Comparison of ENCODE assay signal across 25 cellular contexts in the genomic region with DNA sequence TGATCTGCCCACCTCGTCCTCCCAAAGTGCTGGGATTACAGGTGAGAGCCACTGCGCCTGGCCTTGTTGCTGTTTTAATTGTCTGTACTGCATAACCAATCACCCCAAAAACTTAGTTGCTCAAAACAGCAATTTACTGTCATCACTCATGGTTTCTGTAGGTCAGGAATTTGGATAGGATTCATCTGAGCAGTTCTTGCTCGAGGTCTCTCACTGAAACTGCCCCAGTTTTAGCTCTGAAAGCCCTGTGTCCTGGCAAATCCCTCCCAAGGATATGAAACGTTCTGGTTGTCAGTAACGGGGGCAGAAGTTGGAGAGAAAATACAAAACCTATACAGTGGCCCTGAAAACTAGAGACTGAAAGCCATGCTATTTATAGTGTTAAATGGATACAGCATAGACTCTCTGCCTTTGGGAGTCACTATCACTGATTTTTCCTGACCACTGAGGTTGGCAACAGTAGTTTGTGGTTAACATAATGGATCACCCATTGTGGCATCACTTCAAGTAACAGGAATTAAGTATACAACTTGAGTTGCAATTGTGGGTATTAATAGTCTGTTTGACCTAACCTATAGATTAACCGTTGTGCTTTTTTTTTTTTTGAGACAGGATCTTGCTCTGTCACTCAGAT. TPM values are rescaled to one million over a fixed set of nuclear protein-coding genes. Genes with fewer than 3 reads are reported as not detected.
A peak's percentile ranks its signal among the peaks of the same experiment; 100 is the strongest.
DNase-seq lines count a peak whose midpoint lies in the region; ATAC-seq, FAIRE-seq and TF ChIP-seq lines count a peak whose summit lies in the region.
"Had no signal": no experiment of that assay in that cellular context is flagged by ENCODE, and none has a peak within 500 bp of the region (broad histone marks: within the 10 kb centered on the region; RNA-seq: fewer than 3 reads in every experiment).

No MANE protein-coding gene starts in this region.

- H3K36me3 ChIP-seq in esophagus muscularis mucosa, result no peaks in the 10 kb centered on the region
- H3K36me3 ChIP-seq in upper lobe of right lung, result no peaks in the 10 kb centered on the region
- H3K36me3 ChIP-seq: BLaER1, Peyer's patch had no signal

- H3K9me3 ChIP-seq in esophagus muscularis mucosa (peaks cover 0 to under 1% (median 0%) of the 10 kb centered on the region in 4 donors), upper lobe of right lung (no peaks in the 10 kb centered on the region)
- H3K9me3 ChIP-seq: A549, BLaER1, Peyer's patch had no signal

- H3K27ac ChIP-seq in esophagus muscularis mucosa (replicated peaks in 1 of 4) (no peak overlapping the region), upper lobe of right lung (no peak overlapping the region)
- H3K27ac ChIP-seq: A549, BLaER1, Peyer's patch had no signal

- WGBS in esophagus muscularis mucosa, result 73% methylated on average over 6 of the region's 6 CpGs

- no peak for TF ChIP-seq EP300 in esophagus muscularis mucosa (IDR thresholded peaks at IDR 0.05)

- TF ChIP-seq CTCF in esophagus muscularis mucosa (IDR thresholded peaks at IDR 0.05), result no peak
- no peak for TF ChIP-seq CTCF in upper lobe of right lung (IDR thresholded peaks at IDR 0.05)

- ATAC-seq in upper lobe of right lung (no peak), HG03520 (IDR thresholded peaks at IDR 0.05; ENCODE audit: unreplicated experiment) (no peak)
- ATAC-seq: A549 had no signal

- H3K27me3 ChIP-seq in esophagus muscularis mucosa (peaks cover 0 to 28% (median 0%) of the 10 kb centered on the region in 4 donors), upper lobe of right lung (no peaks in the 10 kb centered on the region)
- H3K27me3 ChIP-seq: BLaER1, Peyer's patch had no signal

- FAIRE-seq in RCC 7860 (lab: Jason Lieb, UNC), result peak; percentile 92
- FAIRE-seq: A549, HTR-8/SVneo had no signal

- peak; percentile 71 for DNase-seq in RCC 7860 (ENCODE audit: low spot score)
- peak; percentile 60 for DNase-seq in esophagus muscularis mucosa (ENCODE audit: extremely low spot score)
- DNase-seq in kidney tubule cell (ENCODE audit: low spot score), result peak; percentile 68
- DNase-seq in upper lobe of right lung, result no peak
- DNase-seq in hypothalamus (lab: John Stamatoyannopoulos, UW), result no peak
- no peak for DNase-seq in cortex of kidney (lab: John Stamatoyannopoulos, UW)
- DNase-seq: Calu3; CD4-positive, alpha-beta memory T cell; GF-D8; HCEC 1CT; IMR-90; Karpas-422; MM.1S; NCI-H1092 treated with DMSO at 0.1 percent for 48 hours; NCI-H146; NCI-H2029 treated with DMSO at 0.1 percent for 48 hours; NK-92 treated with Interleukin-12 subunit alpha and Interleukin-12 subunit beta, amount 100 ng/mL, for 24 hours; Peyer's patch; SIG-M5 had no signal

- TF ChIP-seq POLR2A in esophagus muscularis mucosa (IDR thresholded peaks at IDR 0.05; ENCODE audit: low read depth), result no peak

- H3K4me3 ChIP-seq in esophagus muscularis mucosa (no peak overlapping the region), upper lobe of right lung (peak overlapping the region; percentile 41)
- H3K4me3 ChIP-seq: A549, BLaER1, GM23338, Peyer's patch had no signal

- intact Hi-C loops in esophagus muscularis mucosa (cut with DNase I), result no loop called here
- intact Hi-C loops in upper lobe of right lung (cut with DNase I), result no loop called here

- H3K4me1 ChIP-seq in esophagus muscularis mucosa, result no peaks in the 10 kb centered on the region
- peaks cover 4% of the 10 kb centered on the region for H3K4me1 ChIP-seq in upper lobe of right lung
- H3K4me1 ChIP-seq: Peyer's patch had no signal

RNA-seq across cellular contexts. Expression of gene ERICH2, which starts 27.2 kb away (rescaled TPM):
- 1 to 10 TPM in 1 of 4 donors, not detected in 3; 1.7 TPM for total RNA-seq in esophagus muscularis mucosa
- 5.6 TPM for total RNA-seq in upper lobe of right lung
- total RNA-seq: CD4-positive, alpha-beta memory T cell; GM23338; IMR-90; NCI-H460; Peyer's patch had no signal

RNA-seq across cellular contexts. Expression of gene SP5, which starts 27.9 kb away (rescaled TPM):
- total RNA-seq in esophagus muscularis mucosa (under 1 TPM in 2 of 4 donors, not detected in 2; 0.32 to 0.63 TPM), upper lobe of right lung (2.5 TPM)
- total RNA-seq: CD4-positive, alpha-beta memory T cell; IMR-90 had no signal

Comparison
In these comparisons a context has a peak if more than half of its experiments do, and no peak if none do; other contexts are left out.
1. DNase-seq: peak in RCC 7860 (single experiment), esophagus muscularis mucosa (single experiment) and kidney tubule cell (single experiment); none in upper lobe of right lung (single experiment), hypothalamus (0 of 51) and cortex of kidney (single experiment).